Comparison of ENCODE assay signal across 26 cellular contexts in the genomic region with DNA sequence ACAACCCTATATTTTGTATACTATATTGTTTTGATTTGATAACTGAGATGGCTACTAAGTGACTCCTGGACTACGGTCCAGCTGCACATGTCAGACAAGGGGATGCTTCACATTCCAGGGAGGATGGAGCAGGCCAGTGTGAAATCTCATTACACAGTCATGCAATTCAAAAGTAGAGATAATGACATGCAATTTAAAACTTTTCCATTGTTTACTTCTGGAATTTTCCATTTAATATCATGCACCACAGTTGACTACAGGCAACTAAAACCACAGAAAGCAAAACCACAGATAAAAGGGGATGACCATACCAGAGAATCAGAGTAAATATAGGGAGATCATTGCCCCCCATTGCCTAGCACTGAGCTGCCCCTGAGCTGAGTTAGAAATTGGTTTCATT.
DNase-seq lines count a peak whose midpoint lies in the region; ATAC-seq and TF ChIP-seq lines count a peak whose summit lies in the region.
"Had no signal": no experiment of that assay in that cellular context is flagged by ENCODE, and none has a peak within 500 bp of the region (broad histone marks: within the 10 kb centered on the region; RNA-seq: fewer than 3 reads in every experiment).

No MANE protein-coding gene starts in this region.

- intact Hi-C loops in right lobe of liver (cut with DNase I) = no loop called here

- ATAC-seq in right lobe of liver (no peak), HG03159 (IDR thresholded peaks at IDR 0.05; ENCODE audit: unreplicated experiment) (no peak), HG03354 (IDR thresholded peaks at IDR 0.05; ENCODE audit: poor library complexity, severe bottlenecking, unreplicated experiment) (no peak)
- no peak for ATAC-seq in stimulated activated effector memory CD8-positive, alpha-beta T cell treated with anti-CD3 and anti-CD28 coated beads, Interleukin-12 subunit alpha, Interleukin-12 subunit beta, amount 100 ng/mL, for 72 hours
- ATAC-seq: gastrocnemius medialis, lower lobe of right lung, upper lobe of right lung had no signal

- H3K36me3 ChIP-seq in liver (ENCODE audit: control insufficient read depth in 4 of 4, insufficient read depth in 3 of 4, low read depth in 1 of 4, low read length in 3 of 4) (no peaks in the 10 kb centered on the region), right lobe of liver (no peaks in the 10 kb centered on the region), brain microvascular endothelial cell (replicated peaks) (no peaks in the 10 kb centered on the region)
- H3K36me3 ChIP-seq: adrenal gland, gastrocnemius medialis, lower lobe of right lung, sigmoid colon, upper lobe of right lung had no signal

- H3K4me3 ChIP-seq in liver (ENCODE audit: low read depth in 1 of 3, low read length in 3 of 3) (no peak overlapping the region), right lobe of liver (no peak overlapping the region), fibroblast of the aortic adventitia (ENCODE audit: low read depth, low read length) (no peak overlapping the region), brain microvascular endothelial cell (ENCODE audit: low read depth, low read length) (no peak overlapping the region)
- H3K4me3 ChIP-seq: adrenal gland, dorsolateral prefrontal cortex, gastrocnemius medialis, lower lobe of right lung, sigmoid colon, upper lobe of right lung had no signal

- H3K4me1 ChIP-seq in liver (ENCODE audit: control insufficient read depth in 4 of 4, insufficient read depth in 4 of 4, low read length in 3 of 4) (no peaks in the 10 kb centered on the region), right lobe of liver (no peaks in the 10 kb centered on the region)
- H3K4me1 ChIP-seq: adrenal gland, parathyroid adenoma had no signal

- no peak overlapping the region for H3K4me3 Mint-ChIP-seq in stimulated activated effector memory CD8-positive, alpha-beta T cell treated with anti-CD3 and anti-CD28 coated beads, Interleukin-12 subunit alpha, Interleukin-12 subunit beta, amount 100 ng/mL, for 72 hours
- H3K4me3 Mint-ChIP-seq: activated CD4-positive, alpha-beta memory T cell treated with anti-CD3 and anti-CD28 coated beads, Interleukin-2, amount 10 ng/mL, durations not matched to agents 7 days and 5 days had no signal

- no peak overlapping the region for H3K27ac ChIP-seq in liver (ENCODE audit: low read depth in 1 of 2, low read length in 2 of 2)
- H3K27ac ChIP-seq in right lobe of liver = no peak overlapping the region
- H3K27ac ChIP-seq in brain microvascular endothelial cell = no peak overlapping the region
- H3K27ac ChIP-seq: adrenal gland, C4-2B, gastrocnemius medialis, lower lobe of right lung, parathyroid adenoma, sigmoid colon, upper lobe of right lung had no signal

- H3K27me3 ChIP-seq in liver (ENCODE audit: control insufficient read depth in 4 of 4, insufficient read depth in 4 of 4, low read length in 3 of 4) (no peaks in the 10 kb centered on the region), right lobe of liver (no peaks in the 10 kb centered on the region), brain microvascular endothelial cell (replicated peaks) (no peaks in the 10 kb centered on the region)
- H3K27me3 ChIP-seq: adrenal gland, dorsolateral prefrontal cortex, gastrocnemius medialis, sigmoid colon, upper lobe of right lung had no signal

- TF ChIP-seq POLR2A in right lobe of liver (IDR thresholded peaks at IDR 0.05) = no peak

- TF ChIP-seq CTCF in liver (IDR thresholded peaks at IDR 0.05; ENCODE audit: low read depth, low read length, missing input control) (no peak), right lobe of liver (IDR thresholded peaks at IDR 0.05) (no peak), fibroblast of the aortic adventitia (IDR thresholded peaks at IDR 0.05; ENCODE audit: insufficient read depth, low read length) (no peak), brain microvascular endothelial cell (IDR thresholded peaks at IDR 0.05; ENCODE audit: low read depth, low read length, missing control alignments) (no peak)

- in situ Hi-C loops in brain microvascular endothelial cell (cut with HindIII; ENCODE audit: low pct_ligation_motif_present, low sequenced_read_pairs) = no loop called here

- H3K4me1 Mint-ChIP-seq in stimulated activated effector memory CD8-positive, alpha-beta T cell treated with anti-CD3 and anti-CD28 coated beads, Interleukin-12 subunit alpha, Interleukin-12 subunit beta, amount 100 ng/mL, for 72 hours = peaks cover 12% of the 10 kb centered on the region

- H3K9ac ChIP-seq in liver (ENCODE audit: low read depth in 1 of 2, low read length in 2 of 2) = no peak overlapping the region
- H3K9ac ChIP-seq: parathyroid adenoma had no signal

- H3K36me3 Mint-ChIP-seq in stimulated activated effector memory CD8-positive, alpha-beta T cell treated with anti-CD3 and anti-CD28 coated beads, Interleukin-12 subunit alpha, Interleukin-12 subunit beta, amount 100 ng/mL, for 72 hours = no peaks in the 10 kb centered on the region

- peak overlapping the region; percentile 38 for H3K27ac Mint-ChIP-seq in stimulated activated effector memory CD8-positive, alpha-beta T cell treated with anti-CD3 and anti-CD28 coated beads, Interleukin-12 subunit alpha, Interleukin-12 subunit beta, amount 100 ng/mL, for 72 hours
- H3K27ac Mint-ChIP-seq: activated CD4-positive, alpha-beta memory T cell treated with anti-CD3 and anti-CD28 coated beads, Interleukin-2, amount 10 ng/mL, durations not matched to agents 7 days and 5 days had no signal

- DNase-seq in right lobe of liver (no peak), amniotic epithelial cell (ENCODE audit: low read depth) (peak; percentile 78), fibroblast of the aortic adventitia (ENCODE audit: low read depth) (peak; percentile 57), brain microvascular endothelial cell (no peak)
- DNase-seq in stimulated activated effector memory CD8-positive, alpha-beta T cell treated with anti-CD3 and anti-CD28 coated beads, Interleukin-12 subunit alpha, Interleukin-12 subunit beta, amount 100 ng/mL, for 72 hours (ENCODE audit: low spot score in 2 of 2) = no peak
- DNase-seq: activated CD4-positive, alpha-beta memory T cell treated with anti-CD3 and anti-CD28 coated beads, Interleukin-2, amount 10 ng/mL, durations not matched to agents 7 days and 5 days; activated effector memory CD4-positive, alpha-beta T cell treated with anti-CD3 and anti-CD28 coated beads, Interleukin-2, amount 50 U/mL, for 16 hours; adrenal gland; caudate nucleus; dorsolateral prefrontal cortex; gastrocnemius medialis; hypothalamus; lower lobe of right lung; NCI-H146; NCI-H2171; NCI-H526 treated with DMSO at 0.1 percent for 48 hours; RPMI8226; sigmoid colon; stimulated activated CD8-positive, alpha-beta memory T cell treated with anti-CD3 and anti-CD28 coated beads, Interleukin-4, amount 100 ng/mL, for 48 hours; T-helper 9 cell; upper lobe of right lung had no signal

- 90% methylated on average over 1 of the region's 1 CpG for WGBS in liver
- no CpG with 5 or more reads among the region's 1 CpG for WGBS in right lobe of liver (ENCODE audit: insufficient coverage, low coverage, low lambda C conversion rate, missing lambda C conversion rate)

- TF ChIP-seq RAD21 in liver (IDR thresholded peaks at IDR 0.05) = no peak

- H3K9me3 ChIP-seq in liver (ENCODE audit: control insufficient read depth in 4 of 4, low read length in 3 of 4) (no peaks in the 10 kb centered on the region), right lobe of liver (no peaks in the 10 kb centered on the region)
- H3K9me3 ChIP-seq: adrenal gland, gastrocnemius medialis, lower lobe of right lung, sigmoid colon, upper lobe of right lung had no signal

- H3K9me3 Mint-ChIP-seq in stimulated activated effector memory CD8-positive, alpha-beta T cell treated with anti-CD3 and anti-CD28 coated beads, Interleukin-12 subunit alpha, Interleukin-12 subunit beta, amount 100 ng/mL, for 72 hours = no peaks in the 10 kb centered on the region
- H3K9me3 Mint-ChIP-seq: activated CD4-positive, alpha-beta memory T cell treated with anti-CD3 and anti-CD28 coated beads, Interleukin-2, amount 10 ng/mL, durations not matched to agents 7 days and 5 days had no signal

TF ChIP-seq in liver, 16 proteins besides CTCF, POLR2A, EP300 and RAD21:
- TF ChIP-seq YY1 (IDR thresholded peaks at IDR 0.05) (no peak), RXRA (IDR thresholded peaks at IDR 0.05) (peak in 1 of 2 donors; percentile 7), SP1 (IDR thresholded peaks at IDR 0.05) (peak; percentile 30)

Comparison
In these comparisons a context has a peak if more than half of its experiments do, and no peak if none do; other contexts are left out.
1. DNase-seq: peak in amniotic epithelial cell (single experiment) and fibroblast of the aortic adventitia (single experiment); none in right lobe of liver (0 of 3), stimulated activated effector memory CD8-positive, alpha-beta T cell treated with anti-CD3 and anti-CD28 coated beads, Interleukin-12 subunit alpha, Interleukin-12 subunit beta, amount 100 ng/mL, for 72 hours (0 of 2) and brain microvascular endothelial cell (single experiment).